17 cellular contexts compared by ENCODE assay signal in genomic region chr5:115096034-115096769, GRCh38.
DNase-seq lines count a peak whose midpoint lies in the region; ATAC-seq lines count a peak whose summit lies in the region.
"Had no signal": no experiment of that assay in that cellular context is flagged by ENCODE, and none has a peak within 500 bp of the region (broad histone marks: within the 10 kb centered on the region; RNA-seq: fewer than 3 reads in every experiment).

No MANE protein-coding gene starts in this region.

- no peaks in the 10 kb centered on the region for H4K20me1 ChIP-seq in Karpas-422 (ENCODE audit: insufficient read depth, low read depth, low read length)

- no peaks in the 10 kb centered on the region for H3K79me2 ChIP-seq in Karpas-422 (ENCODE audit: low read length)

- H3K9ac ChIP-seq in Karpas-422 (ENCODE audit: low read length), result no peak overlapping the region

- no peaks in the 10 kb centered on the region for H3K9me2 ChIP-seq in Karpas-422 (replicated peaks; ENCODE audit: insufficient read depth, low read length)

- H3K36me3 ChIP-seq in Karpas-422 (ENCODE audit: insufficient read depth, low read length), result no peaks in the 10 kb centered on the region
- H3K36me3 ChIP-seq: vagina had no signal

- H2AFZ ChIP-seq in Karpas-422 (ENCODE audit: low read length), result no peak overlapping the region

- DNase-seq in COLO829 (ENCODE audit: low spot score) (peak; percentile 53), Karpas-422 (peak; percentile 41), amniotic epithelial cell (ENCODE audit: low read depth) (peak; percentile 31), iris pigment epithelial cell (ENCODE audit: low read depth) (peak; percentile 27), T-helper 1 cell (no peak)
- DNase-seq in stimulated activated CD4-positive, alpha-beta T cell treated with anti-CD3 and anti-CD28 coated beads, Interleukin-4, amount 100 ng/mL, for 4 hours, result no peak
- DNase-seq in activated naive CD4-positive, alpha-beta T cell (lab: John Stamatoyannopoulos, UW), result no peak
- DNase-seq: activated CD4-positive, alpha-beta T cell treated with anti-CD3 and anti-CD28 coated beads, Interleukin-2, amount 50 U/mL, for 1 hour; amniotic stem cell; DMS153; foreskin fibroblast; immature natural killer cell; Kasumi-1; stimulated activated naive CD8-positive, alpha-beta T cell treated with anti-CD3 and anti-CD28 coated beads, Interleukin-15, Interleukin-2, amounts not matched to agents 100 U/mL and 50 U/mL, for 24 hours; T-helper 17 cell had no signal

- no peak overlapping the region for H3K4me2 ChIP-seq in Karpas-422 (ENCODE audit: low read depth, low read length, poor library complexity, severe bottlenecking)

- no peak overlapping the region for H3K4me3 ChIP-seq in Karpas-422 (ENCODE audit: low read length)
- H3K4me3 ChIP-seq: vagina had no signal

- no peak overlapping the region for H3K27ac ChIP-seq in Karpas-422 (ENCODE audit: low read length)
- H3K27ac ChIP-seq: vagina had no signal

- H3K4me1 ChIP-seq in Karpas-422 (ENCODE audit: low read length), result peaks cover 18% of the 10 kb centered on the region
- H3K4me1 ChIP-seq: vagina had no signal

- no peak for ATAC-seq in HG02759 (IDR thresholded peaks at IDR 0.05; ENCODE audit: unreplicated experiment)
- ATAC-seq: stimulated activated naive CD8-positive, alpha-beta T cell treated with anti-CD3 and anti-CD28 coated beads, Interleukin-15, Interleukin-2, amounts not matched to agents 100 U/mL and 50 U/mL, for 24 hours; T-helper 17 cell had no signal

- no peaks in the 10 kb centered on the region for H3K27me3 ChIP-seq in Karpas-422 (ENCODE audit: low read length)
- H3K27me3 ChIP-seq: vagina had no signal

- no peaks in the 10 kb centered on the region for H3K9me3 ChIP-seq in Karpas-422 (ENCODE audit: low read length)
- H3K9me3 ChIP-seq: vagina had no signal

Comparison
In these comparisons a context has a peak if more than half of its experiments do, and no peak if none do; other contexts are left out.
1. DNase-seq: peak in COLO829 (single experiment), Karpas-422 (single experiment), amniotic epithelial cell (single experiment) and iris pigment epithelial cell (single experiment); none in stimulated activated CD4-positive, alpha-beta T cell treated with anti-CD3 and anti-CD28 coated beads, Interleukin-4, amount 100 ng/mL, for 4 hours (0 of 2), activated naive CD4-positive, alpha-beta T cell (0 of 4) and T-helper 1 cell (0 of 5).